8 cellular contexts compared by ENCODE assay signal in the genomic region with DNA sequence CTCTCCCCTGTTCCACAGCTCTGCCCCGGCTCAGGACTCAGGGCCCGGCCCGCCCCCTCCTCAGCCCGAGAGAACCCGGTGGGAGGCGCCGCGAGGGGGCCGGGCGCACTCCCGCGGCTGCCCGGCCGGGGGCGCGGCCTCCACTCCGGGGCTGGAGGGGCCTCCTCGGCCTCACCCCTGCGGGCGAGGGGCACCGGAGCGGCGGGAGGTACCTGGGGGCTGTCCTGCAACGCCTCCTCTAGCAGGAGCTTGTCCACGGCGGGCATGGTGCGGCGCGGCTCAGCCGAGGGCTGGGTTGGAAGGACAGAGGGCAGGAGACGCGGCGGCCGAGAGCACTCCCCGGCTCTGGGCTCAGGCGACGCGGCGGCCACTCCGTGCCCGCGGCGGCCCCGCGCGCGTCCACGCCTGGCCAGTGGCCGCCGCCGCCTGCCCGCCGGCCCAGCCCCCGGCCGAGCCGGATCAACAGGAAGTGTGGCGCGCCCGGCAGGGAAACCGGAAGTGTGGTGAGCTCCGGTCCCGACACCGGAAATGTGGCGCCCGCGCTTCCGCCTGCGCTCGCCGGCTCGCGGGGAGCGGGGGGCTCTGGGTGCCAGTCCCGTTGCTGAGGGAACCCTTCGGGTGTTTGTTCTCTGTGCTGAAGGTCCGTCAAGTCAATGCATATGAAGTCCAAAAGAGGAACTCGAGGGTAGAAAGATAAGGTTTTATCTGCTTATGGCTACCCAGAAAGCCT. TPM values are rescaled to one million over a fixed set of nuclear protein-coding genes. Genes with fewer than 3 reads are reported as not detected.
A peak's percentile ranks its signal among the peaks of the same experiment; 100 is the strongest.
DNase-seq lines count a peak whose midpoint lies in the region; ATAC-seq, FAIRE-seq and TF ChIP-seq lines count a peak whose summit lies in the region.

Gene APPL2 (minus strand): TSS at position 428 of the 730 bp plus-strand sequence. CDS start 162 bp downstream, at position 266.

- H3K9me3 ChIP-seq in OCI-LY1 (ENCODE audit: low read length), result no peaks in the 10 kb centered on the region
- H3K9me3 ChIP-seq in endothelial cell of umbilical vein (replicated peaks; ENCODE audit: control insufficient read depth, insufficient read depth, low read length), result no peaks in the 10 kb centered on the region

- H3K27ac ChIP-seq in OCI-LY1 (ENCODE audit: low read depth, low read length, poor library complexity, severe bottlenecking) (no peak within 1 kb of the TSS), endothelial cell of umbilical vein (ENCODE audit: insufficient read depth, low read depth, low read length) (peak within 1 kb of the TSS; percentile 95)

- dilution Hi-C loops in endothelial cell of umbilical vein (cut with MboI; ENCODE audit: extremely low pct_ligation_motif_present, low sequenced_read_pairs), result no loop called here

- H3K4me1 ChIP-seq in OCI-LY1 (ENCODE audit: insufficient read depth, low read length, severe bottlenecking), result peaks cover 20% of the 10 kb centered on the region
- H3K4me1 ChIP-seq in endothelial cell of umbilical vein (ENCODE audit: control insufficient read depth, extremely low read depth, insufficient read depth, low read length), result peaks cover 28% of the 10 kb centered on the region

- H2AFZ ChIP-seq in OCI-LY1 (ENCODE audit: low read length) (no peak within 1 kb of the TSS; the same call in 1 of the 2 replicates), endothelial cell of umbilical vein (ENCODE audit: low read depth, low read length) (peak within 1 kb of the TSS; percentile 52)

- ATAC-seq in GM21423 (IDR thresholded peaks at IDR 0.05; ENCODE audit: unreplicated experiment), result peak; percentile 84

- H3F3A ChIP-seq in OCI-LY1 (ENCODE audit: insufficient read depth, low read length), result no peaks in the 10 kb centered on the region

- no peaks in the 10 kb centered on the region for H3K79me2 ChIP-seq in OCI-LY1 (ENCODE audit: insufficient read depth, low read length)
- H3K79me2 ChIP-seq in endothelial cell of umbilical vein (ENCODE audit: control insufficient read depth, insufficient read depth, low read length), result peaks cover 41% of the 10 kb centered on the region

- H3K4me2 ChIP-seq in OCI-LY1 (ENCODE audit: low read length) (peak within 1 kb of the TSS; percentile 66), endothelial cell of umbilical vein (ENCODE audit: insufficient read depth, low read length) (peak within 1 kb of the TSS; percentile 98)

- H3K9ac ChIP-seq in OCI-LY1 (ENCODE audit: low read length) (peak within 1 kb of the TSS; percentile 64), endothelial cell of umbilical vein (replicated peaks; ENCODE audit: extremely low read depth, insufficient read depth, low read length) (peak within 1 kb of the TSS; percentile 97)

- H4K20me1 ChIP-seq in OCI-LY1 (ENCODE audit: insufficient read depth, low read length), result no peaks in the 10 kb centered on the region
- H4K20me1 ChIP-seq in endothelial cell of umbilical vein (replicated peaks; ENCODE audit: control insufficient read depth, extremely low read depth, insufficient read depth, low read length), result no peaks in the 10 kb centered on the region

- no peaks in the 10 kb centered on the region for H3K9me2 ChIP-seq in OCI-LY1 (ENCODE audit: low read depth, low read length)

- CTCF ChIA-PET in endothelial cell of umbilical vein (lab: Charles Lee), result interaction anchor here (0.7 to 2.7 kb wide), 14 partner anchors 9 to 988 kb away, joined by 3 to 20 read pairs (median 4); partner anchors contain the start of gene C12orf75

- H3K4me3 ChIP-seq in OCI-LY1 (ENCODE audit: low read depth, low read length, poor library complexity, severe bottlenecking) (peak within 1 kb of the TSS; percentile 72), endothelial cell of umbilical vein (replicated peaks in 1 of 3; ENCODE audit: insufficient read depth in 1 of 3, low read depth in 1 of 3, low read length in 3 of 3) (peak within 1 kb of the TSS; percentile 55 to 98 (median 96))

- H3K27me3 ChIP-seq in OCI-LY1 (ENCODE audit: insufficient read depth, low read length) (no peaks in the 10 kb centered on the region), endothelial cell of umbilical vein (ENCODE audit: control insufficient read depth in 2 of 2, insufficient read depth in 2 of 2, low read length in 2 of 2) (no peaks in the 10 kb centered on the region)

- no peaks in the 10 kb centered on the region for H3K9me1 ChIP-seq in endothelial cell of umbilical vein (replicated peaks; ENCODE audit: control insufficient read depth, extremely low read depth, insufficient read depth, low read length)

- FAIRE-seq in endothelial cell of umbilical vein (lab: Jason Lieb, UNC), result peak; percentile 83

- in situ Hi-C loops in Caki2 (cut with HindIII; ENCODE audit: low pct_unique_long_range_greater_than_20kb, low sequenced_read_pairs), result no loop called here

- peak; percentile 87 for TF ChIP-seq POLR2A in endothelial cell of umbilical vein (IDR thresholded peaks at IDR 0.05; ENCODE audit: low read depth, low read length)

- intact Hi-C loops in endothelial cell of umbilical vein (cut with micrococcal nuclease), result loop anchor here (1.0 to 5.0 kb wide), 5 partner anchors 10 to 147 kb away; no protein-coding TSS in a partner anchor

- POLR2A ChIA-PET in endothelial cell of umbilical vein (lab: Charles Lee), result interaction anchor here (0.7 to 1.5 kb wide), 2 partner anchors 96 to 129 kb away, joined by 3 read pairs; partner anchors contain the start of gene WASHC4

- no TSS peak for BruUV-seq in endothelial cell of umbilical vein (replicated peaks; lab: Mats Ljungman, UMichigan)

- peak; percentile 17; the same call in 1 of the 2 replicates for TF ChIP-seq CTCF in OCI-LY1 (IDR thresholded peaks at IDR 0.05; ENCODE audit: low read length)
- peak; percentile 19 to 23 for TF ChIP-seq CTCF in endothelial cell of umbilical vein (IDR thresholded peaks at IDR 0.05; ENCODE audit: extremely low read depth in 1 of 2, insufficient read depth in 1 of 2, low read depth in 1 of 2, low read length in 2 of 2)

- DNase-seq in Caki2 (ENCODE audit: low read depth) (peak; percentile 71), HuH-7.5 (ENCODE audit: low spot score) (peak; percentile 92), activated T-cell treated with anti-CD3 and anti-CD28 coated beads for 1 hour (ENCODE audit: low read depth) (peak; percentile 72), endothelial cell of umbilical vein (ENCODE audit: low read depth, low spot score) (peak; percentile 87), midbrain (lab: John Stamatoyannopoulos, UW) (peak; percentile 94)
- peak; percentile 65 to 70 for DNase-seq in stimulated activated CD8-positive, alpha-beta memory T cell treated with anti-CD3 and anti-CD28 coated beads, Interleukin-2, amount 100 ng/mL, for 1 hour (ENCODE audit: low read depth in 2 of 2)

- H3K36me3 ChIP-seq in OCI-LY1 (ENCODE audit: insufficient read depth, low read length), result no peaks in the 10 kb centered on the region
- no peaks in the 10 kb centered on the region for H3K36me3 ChIP-seq in endothelial cell of umbilical vein (ENCODE audit: control insufficient read depth in 2 of 2, extremely low read depth in 1 of 2, insufficient read depth in 2 of 2, low read length in 2 of 2)

TF ChIP-seq in endothelial cell of umbilical vein, 7 proteins besides CTCF, POLR2A, EP300 and RAD21:
- no peak for TF ChIP-seq POLR2AphosphoS5 (IDR thresholded peaks at IDR 0.05; ENCODE audit: insufficient read depth, low read depth, low read length)

RNA-seq across cellular contexts. Expression of gene APPL2, which starts in this region (rescaled TPM):
- 4.2 and 10.7 TPM in 2 replicates for total RNA-seq in Caki2 (2014; rRNA removed; shearing (Covaris generic); ENCODE audit: low replicate concordance)
- total RNA-seq in endothelial cell of umbilical vein, result 21.4 and 31.8 TPM in 2 replicates
- polyA plus RNA-seq in endothelial cell of umbilical vein, result 8.1 and 9.2 TPM in 2 replicates
- 11.0 and 11.6 TPM in 2 replicates for polyA plus RNA-seq in endothelial cell of umbilical vein (2011; cell fraction: cytosol; rRNA removed)
- 52.5 and 58.8 TPM in 2 replicates for polyA plus RNA-seq in endothelial cell of umbilical vein (2011; cell fraction: nucleus; rRNA removed)
- polyA plus RNA-seq in endothelial cell of umbilical vein (2012), result 21.9 and 23.1 TPM in 2 replicates
- polyA minus RNA-seq in endothelial cell of umbilical vein, result 30.0 and 38.2 TPM in 2 replicates
- 7.4 TPM for polyA minus RNA-seq in endothelial cell of umbilical vein (2011; cell fraction: cytosol; rRNA and poly(A)+ RNA removed)
- 59.7 and 67.9 TPM in 2 replicates for polyA minus RNA-seq in endothelial cell of umbilical vein (2011; cell fraction: nucleus; rRNA and poly(A)+ RNA removed)
